ENCODE assay signal across 15 cellular contexts in the genomic region with DNA sequence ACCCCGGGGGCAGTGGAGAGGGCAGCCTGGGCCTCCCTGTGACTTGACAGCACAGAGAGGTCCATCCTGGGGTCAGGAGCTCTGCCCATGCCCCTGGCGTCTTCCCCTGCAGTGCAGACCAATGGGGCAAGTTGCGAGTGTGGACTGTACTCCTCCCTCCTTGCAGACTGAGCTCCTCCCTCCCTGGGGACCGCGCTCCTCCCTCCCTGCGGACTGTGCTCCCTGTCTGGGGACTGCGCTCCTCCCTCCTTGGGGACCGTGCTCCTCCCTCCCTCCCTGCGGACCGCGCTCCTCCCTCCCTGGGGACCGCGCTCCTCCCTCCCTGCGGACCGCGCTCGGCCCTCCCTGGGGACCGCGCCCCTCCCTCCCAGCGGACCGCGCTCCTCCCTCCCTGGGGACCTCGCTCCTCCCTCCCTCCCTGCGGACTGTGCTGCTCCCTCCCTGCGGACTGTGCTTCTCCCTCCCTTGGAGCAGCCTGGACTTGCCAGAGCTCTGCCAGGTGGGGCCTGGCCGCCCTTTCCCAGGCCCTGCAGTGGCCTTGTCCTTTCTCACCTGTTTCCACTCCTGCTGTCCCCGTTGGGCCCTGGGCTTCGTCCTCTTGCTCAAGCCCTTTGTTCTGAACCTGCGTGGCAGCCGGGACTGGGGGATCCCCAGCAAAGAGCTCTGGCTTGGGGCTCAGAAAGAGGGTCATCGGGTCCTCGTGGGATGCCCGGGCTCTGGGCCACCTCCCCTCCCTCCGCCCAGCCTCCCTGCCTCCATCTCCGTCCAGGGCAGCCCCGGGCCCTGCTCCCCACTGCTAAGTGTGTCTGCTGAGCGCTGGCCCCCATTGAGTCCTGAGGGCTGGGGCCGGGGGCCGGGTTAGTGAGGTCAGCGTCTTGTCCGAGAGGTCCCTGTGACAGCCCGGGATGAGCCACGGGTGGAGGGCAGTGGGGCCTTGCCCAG. TPM values are rescaled to one million over a fixed set of nuclear protein-coding genes. Genes with fewer than 3 reads are reported as not detected.
A peak's percentile ranks its signal among the peaks of the same experiment; 100 is the strongest.
DNase-seq lines count a peak whose midpoint lies in the region; ATAC-seq, FAIRE-seq and TF ChIP-seq lines count a peak whose summit lies in the region.
"Had no signal": no experiment of that assay in that cellular context is flagged by ENCODE, and none has a peak within 500 bp of the region (broad histone marks: within the 10 kb centered on the region; RNA-seq: fewer than 3 reads in every experiment).

No MANE protein-coding gene starts in this region.

- peaks cover 87% of the 10 kb centered on the region for H3K36me3 Mint-ChIP-seq in Caco-2 (ENCODE audit: insufficient read depth, unreplicated experiment)
- H3K36me3 Mint-ChIP-seq: activated naive CD8-positive, alpha-beta T cell had no signal

- H4K20me1 ChIP-seq in K562 (replicated peaks; ENCODE audit: control insufficient read depth, insufficient read depth, low read length): peaks cover 7% of the 10 kb centered on the region; the same call in 1 of the 2 replicates

- no peak for TF ChIP-seq EP300 in K562 (IDR thresholded peaks at IDR 0.05; ENCODE audit: low read length)

- no peak overlapping the region for H3K27ac ChIP-seq in K562 (ENCODE audit: extremely low read depth, low read depth, low read length)
- H3K27ac ChIP-seq: thyroid gland had no signal

- TF ChIP-seq CTCF in Caco-2 (IDR thresholded peaks at IDR 0.05; ENCODE audit: insufficient read depth in 1 of 2, low read depth in 1 of 2, low read length in 1 of 2, severe bottlenecking in 1 of 2, unreplicated experiment in 1 of 2) (no peak), LNCaP clone FGC (IDR thresholded peaks at IDR 0.05; ENCODE audit: control insufficient read depth, extremely low read depth, insufficient read depth) (no peak), K562 (IDR thresholded peaks at IDR 0.05 in 2 of 3, conservative IDR thresholded peaks at IDR 0.05 in 1 of 3; ENCODE audit: insufficient read depth in 2 of 3, low read depth in 1 of 3, low read length in 3 of 3) (no peak), lower leg skin (IDR thresholded peaks at IDR 0.05) (no peak)

- BruUV-seq in Caco-2 (replicated peaks; lab: Mats Ljungman, UMichigan) (no TSS peak), K562 (replicated peaks; lab: Mats Ljungman, UMichigan) (no TSS peak)

- H3K9me1 ChIP-seq in K562 (ENCODE audit: control insufficient read depth, insufficient read depth, low read length): no peaks in the 10 kb centered on the region

- TF ChIP-seq RAD21 in K562 (CRISPR knock-in tag; conservative IDR thresholded peaks at IDR 0.05 in 1 of 2, IDR thresholded peaks at IDR 0.05 in 1 of 2): no peak

- H3K4me3 ChIP-seq in Caco-2 (ENCODE audit: low read depth, low read length): no peak overlapping the region
- H3K4me3 ChIP-seq in LNCaP clone FGC (ENCODE audit: low read depth, low read length): peak overlapping the region; percentile 39
- H3K4me3 ChIP-seq in K562: no peak overlapping the region
- no peak overlapping the region for H3K4me3 ChIP-seq in lower leg skin (ENCODE audit: low read depth, poor library complexity, severe bottlenecking)
- H3K4me3 ChIP-seq: MG63, thyroid gland had no signal

- CTCF ChIA-PET in Caco-2 (lab: Charles Lee): no interaction called here
- CTCF ChIA-PET in K562 (lab: Yijun Ruan, JAX; ENCODE audit: low intra/inter-chr PET ratio): no interaction called here

- in situ Hi-C loops in K562 (cut with MboI): no loop called here

- TF ChIP-seq POLR2A in K562 (conservative IDR thresholded peaks at IDR 0.05): peak; percentile 34; the same call in 1 of the 2 replicates
- no peak for TF ChIP-seq POLR2A in lower leg skin (IDR thresholded peaks at IDR 0.05)

- no peaks in the 10 kb centered on the region for H3K4me1 ChIP-seq in Caco-2
- H3K4me1 ChIP-seq in K562 (replicated peaks in 1 of 2; ENCODE audit: control insufficient read depth in 2 of 2, insufficient read depth in 2 of 2, low read length in 2 of 2): peaks cover 0 to 72% of the 10 kb centered on the region in 2 experiments; a peak in 3 of 5 replicates

- FAIRE-seq in K562 (lab: Jason Lieb, UNC): no peak
- FAIRE-seq: endothelial cell of umbilical vein, islet of Langerhans had no signal

- intact Hi-C loops in Caco-2 (cut with micrococcal nuclease; ENCODE audit: unreplicated experiment) (no loop called here), K562 (cut with micrococcal nuclease) (no loop called here), lower leg skin (cut with DNase I; ENCODE audit: low total_unique reads) (no loop called here)

- H3K27me3 ChIP-seq in Caco-2 (replicated peaks; ENCODE audit: control insufficient read depth, insufficient read depth, low read length) (no peaks in the 10 kb centered on the region), K562 (ENCODE audit: control insufficient read depth in 2 of 2, insufficient read depth in 2 of 2, low read length in 2 of 2) (no peaks in the 10 kb centered on the region)
- H3K27me3 ChIP-seq: MG63, thyroid gland had no signal

- no peaks in the 10 kb centered on the region for H3K79me2 ChIP-seq in K562 (ENCODE audit: control insufficient read depth, insufficient read depth, low read length)

- ATAC-seq in K562 (peak; percentile 74), left lobe of liver (peak; percentile 61)

- no peak overlapping the region for H3K4me2 ChIP-seq in K562 (ENCODE audit: insufficient read depth, low read length)

- peak overlapping the region; percentile 69 for H3K27ac Mint-ChIP-seq in Caco-2 (ENCODE audit: unreplicated experiment)
- H3K27ac Mint-ChIP-seq: activated naive CD8-positive, alpha-beta T cell had no signal

- H3K9ac ChIP-seq in K562 (ENCODE audit: insufficient read depth in 1 of 2, low read depth in 2 of 2, low read length in 2 of 2): peak overlapping the region in 1 of 2 experiments; percentile 24; a peak in 2 of 4 replicates

- H3K9me3 ChIP-seq in Caco-2 (no peaks in the 10 kb centered on the region), K562 (replicated peaks; ENCODE audit: control insufficient read depth, insufficient read depth, low read depth, low read length) (no peaks in the 10 kb centered on the region)
- H3K9me3 ChIP-seq: MG63, thyroid gland had no signal

- H2AFZ ChIP-seq in K562 (ENCODE audit: low read depth, low read length): no peak overlapping the region

- H3K4me3 Mint-ChIP-seq in Caco-2 (ENCODE audit: unreplicated experiment): no peak overlapping the region
- H3K4me3 Mint-ChIP-seq: activated naive CD8-positive, alpha-beta T cell had no signal

- WGBS in K562 (ENCODE audit: insufficient coverage, low coverage, missing lambda C conversion rate): 68% methylated on average over 9 of the region's 43 CpGs
- 50 to 60% methylated on average over 36 to 43 of the region's 43 CpGs for WGBS in lower leg skin, 2 donors

- H3K9me3 Mint-ChIP-seq in Caco-2 (ENCODE audit: unreplicated experiment): no peaks in the 10 kb centered on the region

- H3K27me3 Mint-ChIP-seq in Caco-2 (ENCODE audit: insufficient read depth, unreplicated experiment): no peaks in the 10 kb centered on the region
- H3K27me3 Mint-ChIP-seq: activated naive CD8-positive, alpha-beta T cell had no signal

- H3K4me1 Mint-ChIP-seq in Caco-2 (ENCODE audit: low read depth, unreplicated experiment): no peaks in the 10 kb centered on the region

- POLR2A ChIA-PET in Caco-2 (lab: Charles Lee): no interaction called here
- POLR2A ChIA-PET in K562 (lab: Yijun Ruan, JAX): interaction anchor here (0.6 to 1.3 kb wide), 5 partner anchors 9 to 126 kb away, joined by 3 to 7 read pairs (median 3); no protein-coding TSS in a partner anchor

- DNase-seq in Caco-2 (peak in 1 of 2 experiments; percentile 23), LNCaP clone FGC (ENCODE audit: low read depth) (no peak), K562 (ENCODE audit: extremely low read depth in 1 of 4, low spot score in 3 of 4) (peak; percentile 37 to 68 (median 58)), left lobe of liver (ENCODE audit: low spot score) (peak; percentile 87), lower leg skin (ENCODE audit: low spot score in 2 of 2) (no peak), dedifferentiated amniotic fluid mesenchymal stem cell (ENCODE audit: extremely low spot score) (no peak), DMS 273 treated with DMSO at 0.1 percent for 48 hours (lab: John Stamatoyannopoulos, UW) (no peak)
- no peak for DNase-seq in activated effector memory CD4-positive, alpha-beta T cell treated with anti-CD3 and anti-CD28 coated beads, Interleukin-2, amount 50 U/mL, for 16 hours
- DNase-seq: cerebellar nuclear complex, MG63, NCI-H2107, thyroid gland had no signal

- H3K36me3 ChIP-seq in Caco-2 (ENCODE audit: control insufficient read depth, insufficient read depth, low read length) (peaks cover 3% of the 10 kb centered on the region; the same call in 1 of the 2 replicates), K562 (ENCODE audit: control insufficient read depth, insufficient read depth, low read length) (peaks cover 61% of the 10 kb centered on the region; the same call in 2 of the 3 replicates)
- H3K36me3 ChIP-seq: MG63 had no signal

RNA-seq across cellular contexts. Expression of a gene that starts 6.8 kb away (rescaled TPM):
- total RNA-seq in Caco-2 (2022) (67.3 and 75.7 TPM in 2 replicates), K562 (2014; rRNA removed) (35.2 and 47.8 TPM in 2 replicates), K562 (2014; rRNA removed; fragmentation: Illumina TruSeq; extraction: Trizol) (6.1 and 11.1 TPM in 2 replicates), K562 (2015; rRNA removed; fragmentation: Illumina TruSeq; extraction: Trizol) (25.9 and 28.7 TPM in 2 replicates), K562 (2021) (35.3 and 37.5 TPM in 2 replicates), left lobe of liver (214 TPM), lower leg skin (10 to 100 TPM; 33.8 to 72.0 (median 46.0) TPM)
- total RNA-seq in K562 (2011; cell fraction: chromatin; rRNA removed; ENCODE audit: low replicate concordance): 8.0 and 26.2 TPM in 2 replicates
- 17.6 and 18.7 TPM in 2 replicates for total RNA-seq in K562 (2011; cell fraction: nucleolus; rRNA removed)
- 11.9 and 13.9 TPM in 2 replicates for total RNA-seq in K562 (2011; cell fraction: nucleoplasm; rRNA removed)
- polyA plus RNA-seq in K562 (2011; rRNA removed) (27.2 and 42.1 TPM in 2 replicates), K562 (2014; fragmentation: Illumina TruSeq; extraction: Trizol) (26.2 and 35.1 TPM in 2 replicates), K562 (2014; fragmentation: Nextera tagmentation; extraction: Ambion mirVana) (1 to 10 TPM; 1.3 to 2.1 TPM), K562 (2014; rRNA removed) (33.3 and 37.8 TPM in 2 replicates)
- polyA plus RNA-seq in K562 (2011; cell fraction: cytosol; rRNA removed): 46.5 and 96.1 TPM in 2 replicates
- polyA plus RNA-seq in K562 (2011; cell fraction: nucleus; rRNA removed): 23.4 and 27.7 TPM in 2 replicates
- polyA plus RNA-seq in K562 (2012): 44.0 and 47.8 TPM in 2 replicates
- polyA minus RNA-seq in K562 (2011; rRNA and poly(A)+ RNA removed): 8.4 and 12.9 TPM in 2 replicates
- 22.1 and 26.4 TPM in 2 replicates for polyA minus RNA-seq in K562 (2011; cell fraction: cytosol; rRNA and poly(A)+ RNA removed)
- polyA minus RNA-seq in K562 (2011; cell fraction: nucleus; rRNA and poly(A)+ RNA removed): 6.7 and 7.7 TPM in 2 replicates

RNA-seq across cellular contexts. Expression of a gene that starts 10.8 kb away (rescaled TPM):
- total RNA-seq in Caco-2 (2022) (111 and 114 TPM in 2 replicates), K562 (2014; rRNA removed) (253 and 295 TPM in 2 replicates), K562 (2014; rRNA removed; fragmentation: Illumina TruSeq; extraction: Trizol) (4.9 and 6.0 TPM in 2 replicates), K562 (2015; rRNA removed; fragmentation: Illumina TruSeq; extraction: Trizol) (108 and 142 TPM in 2 replicates), K562 (2021) (266 and 293 TPM in 2 replicates), left lobe of liver (105 TPM), lower leg skin (100 to 1,000 TPM; 108 to 217 (median 128) TPM)
- total RNA-seq in K562 (2011; cell fraction: chromatin; rRNA removed; ENCODE audit: low replicate concordance): 66.7 and 198 TPM in 2 replicates
- total RNA-seq in K562 (2011; cell fraction: nucleolus; rRNA removed): 157 and 164 TPM in 2 replicates
- total RNA-seq in K562 (2011; cell fraction: nucleoplasm; rRNA removed): 136 and 201 TPM in 2 replicates
- polyA plus RNA-seq in K562 (2011; rRNA removed) (56.7 and 107 TPM in 2 replicates), K562 (2014; fragmentation: Illumina TruSeq; extraction: Trizol) (11.4 and 105 TPM in 2 replicates), K562 (2014; fragmentation: Nextera tagmentation; extraction: Ambion mirVana) (10 to 100 TPM; 28.2 to 60.6 TPM), K562 (2014; rRNA removed) (271 and 292 TPM in 2 replicates)
- polyA plus RNA-seq in K562 (2011; cell fraction: cytosol; rRNA removed): 225 and 766 TPM in 2 replicates
- polyA plus RNA-seq in K562 (2011; cell fraction: nucleus; rRNA removed): 159 and 202 TPM in 2 replicates
- polyA plus RNA-seq in K562 (2012): 194 and 288 TPM in 2 replicates
- polyA minus RNA-seq in K562 (2011; rRNA and poly(A)+ RNA removed): 32.1 and 38.2 TPM in 2 replicates
- polyA minus RNA-seq in K562 (2011; cell fraction: cytosol; rRNA and poly(A)+ RNA removed): 125 and 190 TPM in 2 replicates
- 30.8 and 41.1 TPM in 2 replicates for polyA minus RNA-seq in K562 (2011; cell fraction: nucleus; rRNA and poly(A)+ RNA removed)

RNA-seq across cellular contexts. Expression of a gene that starts 12.9 kb away (rescaled TPM):
- 165 and 180 TPM in 2 replicates for total RNA-seq in Caco-2 (2022)
- total RNA-seq in K562 (2011; cell fraction: chromatin; rRNA removed; ENCODE audit: low replicate concordance): 223 and 289 TPM in 2 replicates
- total RNA-seq in K562 (2011; cell fraction: nucleolus; rRNA removed): 105 and 117 TPM in 2 replicates
- 149 and 185 TPM in 2 replicates for total RNA-seq in K562 (2011; cell fraction: nucleoplasm; rRNA removed)
- 222 and 244 TPM in 2 replicates for total RNA-seq in K562 (2014; rRNA removed)
- 77.7 and 78.7 TPM in 2 replicates for total RNA-seq in K562 (2014; rRNA removed; fragmentation: Illumina TruSeq; extraction: Trizol)
- total RNA-seq in K562 (2015; rRNA removed; fragmentation: Illumina TruSeq; extraction: Trizol): 139 and 143 TPM in 2 replicates
- total RNA-seq in K562 (2021): 287 and 289 TPM in 2 replicates
- 125 and 155 TPM in 2 replicates for polyA plus RNA-seq in K562 (2011; rRNA removed)
- polyA plus RNA-seq in K562 (2011; cell fraction: cytosol; rRNA removed): 57.6 and 123 TPM in 2 replicates
- polyA plus RNA-seq in K562 (2011; cell fraction: nucleus; rRNA removed): 177 and 237 TPM in 2 replicates
- polyA plus RNA-seq in K562 (2012): 116 and 140 TPM in 2 replicates
- 142 and 156 TPM in 2 replicates for polyA plus RNA-seq in K562 (2014; fragmentation: Illumina TruSeq; extraction: Trizol)
- 10 to 100 TPM; 10.8 to 13.3 TPM for polyA plus RNA-seq in K562 (2014; fragmentation: Nextera tagmentation; extraction: Ambion mirVana)
- polyA plus RNA-seq in K562 (2014; rRNA removed): 250 and 266 TPM in 2 replicates
- 29.7 and 47.1 TPM in 2 replicates for polyA minus RNA-seq in K562 (2011; rRNA and poly(A)+ RNA removed)
- 61.3 and 62.0 TPM in 2 replicates for polyA minus RNA-seq in K562 (2011; cell fraction: cytosol; rRNA and poly(A)+ RNA removed)
- 38.8 and 60.8 TPM in 2 replicates for polyA minus RNA-seq in K562 (2011; cell fraction: nucleus; rRNA and poly(A)+ RNA removed)
- 48.1 TPM for total RNA-seq in left lobe of liver
- total RNA-seq in lower leg skin: 10 to 100 TPM; 28.6 to 60.5 (median 48.2) TPM

RNA-seq across cellular contexts. Expression of a gene that starts 43.7 kb away (rescaled TPM):
- total RNA-seq in Caco-2 (2022) (1,192 and 1,341 TPM in 2 replicates), K562 (2014; rRNA removed) (2,649 and 2,867 TPM in 2 replicates), K562 (2014; rRNA removed; fragmentation: Illumina TruSeq; extraction: Trizol) (407 and 630 TPM in 2 replicates), K562 (2015; rRNA removed; fragmentation: Illumina TruSeq; extraction: Trizol) (1,267 and 1,272 TPM in 2 replicates), K562 (2021) (2,126 and 2,254 TPM in 2 replicates), left lobe of liver (410 TPM), lower leg skin (1,000 to 10,000 TPM; 2,226 to 7,190 (median 4,396) TPM)
- total RNA-seq in K562 (2011; cell fraction: chromatin; rRNA removed; ENCODE audit: low replicate concordance): 72.0 and 238 TPM in 2 replicates
- 545 and 547 TPM in 2 replicates for total RNA-seq in K562 (2011; cell fraction: nucleolus; rRNA removed)
- 383 and 585 TPM in 2 replicates for total RNA-seq in K562 (2011; cell fraction: nucleoplasm; rRNA removed)
- polyA plus RNA-seq in K562 (2011; rRNA removed) (957 and 1,566 TPM in 2 replicates), K562 (2014; fragmentation: Illumina TruSeq; extraction: Trizol) (912 and 1,907 TPM in 2 replicates), K562 (2014; fragmentation: Nextera tagmentation; extraction: Ambion mirVana) (100 to 1,000 TPM; 605 to 818 TPM), K562 (2014; rRNA removed) (2,791 and 3,285 TPM in 2 replicates)
- polyA plus RNA-seq in K562 (2011; cell fraction: cytosol; rRNA removed): 3,186 and 4,296 TPM in 2 replicates
- 907 and 973 TPM in 2 replicates for polyA plus RNA-seq in K562 (2011; cell fraction: nucleus; rRNA removed)
- 2,701 and 2,899 TPM in 2 replicates for polyA plus RNA-seq in K562 (2012)
- polyA minus RNA-seq in K562 (2011; rRNA and poly(A)+ RNA removed): 202 and 239 TPM in 2 replicates
- 1,242 and 1,610 TPM in 2 replicates for polyA minus RNA-seq in K562 (2011; cell fraction: cytosol; rRNA and poly(A)+ RNA removed)
- 152 and 304 TPM in 2 replicates for polyA minus RNA-seq in K562 (2011; cell fraction: nucleus; rRNA and poly(A)+ RNA removed)

RNA-seq across cellular contexts. Expression of a gene that starts 55.4 kb away (rescaled TPM):
- total RNA-seq in Caco-2 (2022) (9.5 and 11.3 TPM in 2 replicates), K562 (2014; rRNA removed) (0.05 and 0.08 TPM in 2 replicates), K562 (2014; rRNA removed; fragmentation: Illumina TruSeq; extraction: Trizol) (0.04 TPM in 1 of 2 replicates, not detected in the other), K562 (2015; rRNA removed; fragmentation: Illumina TruSeq; extraction: Trizol) (0.04 TPM in 1 of 2 replicates, not detected in the other), K562 (2021) (0.27 and 0.40 TPM in 2 replicates), left lobe of liver (0.13 TPM), lower leg skin (1 to 10 TPM in 1 of 4 donors, under 1 TPM in 2, not detected in 1; 0.11 to 1.1 (median 0.23) TPM)
- 0.56 and 1.4 TPM in 2 replicates for total RNA-seq in K562 (2011; cell fraction: chromatin; rRNA removed; ENCODE audit: low replicate concordance)
- 0.66 and 1.3 TPM in 2 replicates for total RNA-seq in K562 (2011; cell fraction: nucleolus; rRNA removed)
- total RNA-seq in K562 (2011; cell fraction: nucleoplasm; rRNA removed): 0.44 and 0.53 TPM in 2 replicates
- polyA plus RNA-seq in K562 (2011; rRNA removed) (0.01 and 0.06 TPM in 2 replicates), K562 (2014; fragmentation: Illumina TruSeq; extraction: Trizol) (0.01 TPM in 2 replicates), K562 (2014; fragmentation: Nextera tagmentation; extraction: Ambion mirVana) (not detected), K562 (2014; rRNA removed) (0.04 and 0.09 TPM in 2 replicates)
- 0.03 and 0.04 TPM in 2 replicates for polyA plus RNA-seq in K562 (2011; cell fraction: cytosol; rRNA removed)
- 0.13 and 0.21 TPM in 2 replicates for polyA plus RNA-seq in K562 (2011; cell fraction: nucleus; rRNA removed)
- polyA plus RNA-seq in K562 (2012): 0.43 and 0.48 TPM in 2 replicates
- polyA minus RNA-seq in K562 (2011; rRNA and poly(A)+ RNA removed): 0.06 and 0.07 TPM in 2 replicates
- not detected in 2 replicates for polyA minus RNA-seq in K562 (2011; cell fraction: cytosol; rRNA and poly(A)+ RNA removed)
- 0.27 and 0.33 TPM in 2 replicates for polyA minus RNA-seq in K562 (2011; cell fraction: nucleus; rRNA and poly(A)+ RNA removed)

Comparison
In these comparisons a context has a peak if more than half of its experiments do, and no peak if none do; other contexts are left out.
1. DNase-seq: peak in K562 (4 of 4) and left lobe of liver (single experiment); none in LNCaP clone FGC (single experiment), lower leg skin (0 of 2), dedifferentiated amniotic fluid mesenchymal stem cell (single experiment), activated effector memory CD4-positive, alpha-beta T cell treated with anti-CD3 and anti-CD28 coated beads, Interleukin-2, amount 50 U/mL, for 16 hours (single experiment) and DMS 273 treated with DMSO at 0.1 percent for 48 hours (single experiment).